Comparison of ENCODE assay signal across 1 cellular context in genomic region chr20:61683721-61684120, GRCh38.
TF ChIP-seq lines count a peak whose summit lies in the region.

No MANE protein-coding gene starts in this region.

TF ChIP-seq in HepG2, 621 proteins besides CTCF, POLR2A, EP300 and RAD21:
- TF ChIP-seq ZNF609 (CRISPR knock-in tag; IDR thresholded peaks at IDR 0.05; ENCODE audit: borderline replicate concordance) (no peak), ZNF12 (CRISPR knock-in tag; IDR thresholded peaks at IDR 0.05) (no peak), ZNF574 (CRISPR knock-in tag; IDR thresholded peaks at IDR 0.05) (no peak), RFXAP (CRISPR knock-in tag; IDR thresholded peaks at IDR 0.05; ENCODE audit: borderline replicate concordance) (no peak), ZNF276 (CRISPR knock-in tag; IDR thresholded peaks at IDR 0.05; ENCODE audit: low read depth) (no peak), AHDC1 (CRISPR knock-in tag; IDR thresholded peaks at IDR 0.05; ENCODE audit: borderline replicate concordance) (no peak), ZNF850 (CRISPR knock-in tag; conservative IDR thresholded peaks at IDR 0.05) (no peak), ZBTB43 (CRISPR knock-in tag; conservative IDR thresholded peaks at IDR 0.05) (no peak), ATF7 (IDR thresholded peaks at IDR 0.05) (no peak), ATF7 (CRISPR knock-in tag; IDR thresholded peaks at IDR 0.05) (no peak), CC2D1A (CRISPR knock-in tag; IDR thresholded peaks at IDR 0.05) (no peak), ZNF660 (CRISPR knock-in tag; IDR thresholded peaks at IDR 0.05; ENCODE audit: borderline replicate concordance, low read depth) (no peak), JUND (CRISPR knock-in tag; IDR thresholded peaks at IDR 0.05) (no peak), SRY (CRISPR knock-in tag; IDR thresholded peaks at IDR 0.05) (no peak), ZNF383 (CRISPR knock-in tag; IDR thresholded peaks at IDR 0.05; ENCODE audit: borderline replicate concordance) (no peak), SP4 (CRISPR knock-in tag; IDR thresholded peaks at IDR 0.05) (no peak), SNAPC5 (CRISPR knock-in tag; IDR thresholded peaks at IDR 0.05; ENCODE audit: borderline replicate concordance) (no peak), ZNF841 (CRISPR knock-in tag; IDR thresholded peaks at IDR 0.05; ENCODE audit: borderline replicate concordance) (no peak), E2F1 (CRISPR knock-in tag; IDR thresholded peaks at IDR 0.05) (no peak), ZNF136 (CRISPR knock-in tag; IDR thresholded peaks at IDR 0.05; ENCODE audit: low read depth) (no peak)
